In genomic region chr13:58376349-58376748, GRCh38 we compare ENCODE assay signal across 28 cellular contexts.
DNase-seq lines count a peak whose midpoint lies in the region; ATAC-seq and TF ChIP-seq lines count a peak whose summit lies in the region.
"Had no signal": no experiment of that assay in that cellular context is flagged by ENCODE, and none has a peak within 500 bp of the region (broad histone marks: within the 10 kb centered on the region; RNA-seq: fewer than 3 reads in every experiment).

No MANE protein-coding gene starts in this region.

- peak overlapping the region; percentile 53 for H3K4me2 ChIP-seq in OCI-LY3 (ENCODE audit: low read length)

- H3K9me3 ChIP-seq in OCI-LY3 (ENCODE audit: insufficient read depth, low read length), result peaks cover 11% of the 10 kb centered on the region; the same call in 1 of the 2 replicates
- H3K9me3 ChIP-seq in aorta (ENCODE audit: control insufficient read depth, low read length), result no peaks in the 10 kb centered on the region
- H3K9me3 ChIP-seq: BE2C, Peyer's patch had no signal

- no peaks in the 10 kb centered on the region for H3K27me3 Mint-ChIP-seq in activated CD4-positive, alpha-beta T cell treated with anti-CD3 and anti-CD28 coated beads for 36 hours
- H3K27me3 Mint-ChIP-seq: CD8-positive, alpha-beta memory T cell had no signal

- ATAC-seq in GM18498 (IDR thresholded peaks at IDR 0.05; ENCODE audit: unreplicated experiment) (peak; percentile 24), GM21717 (IDR thresholded peaks at IDR 0.05; ENCODE audit: unreplicated experiment) (peak; percentile 10), HG03342 (IDR thresholded peaks at IDR 0.05; ENCODE audit: unreplicated experiment) (peak; percentile 38), GM18909 (IDR thresholded peaks at IDR 0.05; ENCODE audit: poor library complexity, unreplicated experiment) (no peak), aorta (ENCODE audit: low FRiP score) (no peak)
- ATAC-seq in activated CD4-positive, alpha-beta T cell treated with anti-CD3 and anti-CD28 coated beads for 36 hours, result no peak

- TF ChIP-seq CTCF in OCI-LY3 (IDR thresholded peaks at IDR 0.05; ENCODE audit: low read depth, low read length), result no peak

- H3K4me1 Mint-ChIP-seq in activated CD4-positive, alpha-beta T cell treated with anti-CD3 and anti-CD28 coated beads for 36 hours, result no peaks in the 10 kb centered on the region
- H3K4me1 Mint-ChIP-seq: CD14-positive monocyte; CD8-positive, alpha-beta memory T cell; H9 had no signal

- peaks cover 7% of the 10 kb centered on the region for H3K36me3 ChIP-seq in OCI-LY3 (replicated peaks; ENCODE audit: low read depth, low read length)
- H3K36me3 ChIP-seq in aorta (ENCODE audit: control insufficient read depth in 1 of 2, insufficient read depth in 2 of 2, low read length in 1 of 2), result no peaks in the 10 kb centered on the region
- H3K36me3 ChIP-seq: BE2C, Peyer's patch had no signal

- H3K4me1 ChIP-seq in OCI-LY3 (ENCODE audit: low read length) (peaks cover 36% of the 10 kb centered on the region), aorta (ENCODE audit: control insufficient read depth in 1 of 2, insufficient read depth in 2 of 2, low read length in 2 of 2) (no peaks in the 10 kb centered on the region)
- H3K4me1 ChIP-seq: BE2C, Peyer's patch had no signal

- no peak overlapping the region for H3K27ac Mint-ChIP-seq in activated CD4-positive, alpha-beta T cell treated with anti-CD3 and anti-CD28 coated beads for 36 hours
- H3K27ac Mint-ChIP-seq: CD14-positive monocyte; H9; T-helper 1 cell treated with Interleukin-12 subunit alpha and Interleukin-12 subunit beta and Interleukin-4 antibody, amounts not matched to agents 30 μg/mL and 1 μg/mL, for 36 hours had no signal

- CTCF ChIA-PET in activated CD4-positive, alpha-beta T cell treated with anti-CD3 and anti-CD28 coated beads for 36 hours (lab: Charles Lee), result interaction anchor here (0.7 kb wide), 2 partner anchors 12 to 94 kb away, joined by 3 to 5 read pairs; no protein-coding TSS in a partner anchor

- H3K9me3 Mint-ChIP-seq in activated CD4-positive, alpha-beta T cell treated with anti-CD3 and anti-CD28 coated beads for 36 hours (ENCODE audit: low read depth), result peaks cover 8% of the 10 kb centered on the region
- H3K9me3 Mint-ChIP-seq: H9 had no signal

- peak overlapping the region; percentile 24; the same call in 1 of the 2 replicates for H3K4me3 ChIP-seq in OCI-LY3 (ENCODE audit: low read length)
- H3K4me3 ChIP-seq in aorta (ENCODE audit: low read length in 2 of 2), result no peak overlapping the region
- H3K4me3 ChIP-seq: GM23248, Peyer's patch had no signal

- H3K79me2 ChIP-seq in OCI-LY3 (ENCODE audit: low read length), result no peaks in the 10 kb centered on the region

- peak overlapping the region; percentile 23; the same call in 1 of the 2 replicates for H3K9ac ChIP-seq in OCI-LY3 (ENCODE audit: low read length)
- H3K9ac ChIP-seq: GM23248 had no signal

- intact Hi-C loops in activated CD4-positive, alpha-beta T cell treated with anti-CD3 and anti-CD28 coated beads for 36 hours (cut with DNase I, micrococcal nuclease), result no loop called here
- intact Hi-C loops in aorta (cut with DNase I), result no loop called here

- no peaks in the 10 kb centered on the region for H3K36me3 Mint-ChIP-seq in activated CD4-positive, alpha-beta T cell treated with anti-CD3 and anti-CD28 coated beads for 36 hours (ENCODE audit: low read depth)
- H3K36me3 Mint-ChIP-seq: CD14-positive monocyte had no signal

- POLR2A ChIA-PET in activated CD4-positive, alpha-beta T cell treated with anti-CD3 and anti-CD28 coated beads for 36 hours (lab: Charles Lee), result no interaction called here

- no peaks in the 10 kb centered on the region for H3K27me3 ChIP-seq in OCI-LY3 (ENCODE audit: low read depth, low read length)
- H3K27me3 ChIP-seq in aorta (ENCODE audit: control insufficient read depth in 1 of 2, insufficient read depth in 2 of 2, low read length in 1 of 2), result no peaks in the 10 kb centered on the region
- H3K27me3 ChIP-seq: BE2C, Peyer's patch had no signal

- H3K4me3 Mint-ChIP-seq in activated CD4-positive, alpha-beta T cell treated with anti-CD3 and anti-CD28 coated beads for 36 hours, result no peak overlapping the region
- H3K4me3 Mint-ChIP-seq: CD14-positive monocyte; CD8-positive, alpha-beta memory T cell; H9; T-helper 1 cell treated with Interleukin-12 subunit alpha and Interleukin-12 subunit beta and Interleukin-4 antibody, amounts not matched to agents 30 μg/mL and 1 μg/mL, for 36 hours had no signal

- H2AFZ ChIP-seq in OCI-LY3 (ENCODE audit: low read depth, low read length), result no peak overlapping the region
- H2AFZ ChIP-seq: GM23248 had no signal

- WGBS in aorta, 2 donors, result 72 to 80% methylated on average over 1 of the region's 1 CpG

- H3K27ac ChIP-seq in OCI-LY3 (ENCODE audit: low read length) (peak overlapping the region; percentile 78), aorta (ENCODE audit: low read depth in 1 of 2, low read length in 2 of 2) (no peak overlapping the region)
- H3K27ac ChIP-seq: GM23248, Peyer's patch had no signal

- DNase-seq in SW480 (ENCODE audit: low spot score) (no peak), aorta (no peak)
- DNase-seq in activated CD4-positive, alpha-beta T cell treated with anti-CD3 and anti-CD28 coated beads for 36 hours, result no peak
- DNase-seq: 8988T; ACHN; BE2C; CD8-positive, alpha-beta memory T cell; DND-41; GM23248; H9; IMR-90; KG1; NCI-H1048; NCI-H1417; NCI-H1694; NCI-H2029 treated with DMSO at 0.1 percent for 48 hours; NCI-H446 treated with DMSO at 0.1 percent for 48 hours; NCI-H526; NCI-H82; Peyer's patch; SHP77 treated with DMSO at 0.1 percent for 48 hours had no signal

- no peaks in the 10 kb centered on the region for H4K20me1 ChIP-seq in OCI-LY3 (ENCODE audit: insufficient read depth, low read length)

Comparison
In these comparisons a context has a peak if more than half of its experiments do, and no peak if none do; other contexts are left out.
1. ATAC-seq: peak in GM18498 (single experiment), GM21717 (single experiment) and HG03342 (single experiment); none in activated CD4-positive, alpha-beta T cell treated with anti-CD3 and anti-CD28 coated beads for 36 hours (single experiment), GM18909 (single experiment) and aorta (single experiment).